In genomic region chr17:4492762-4493561, GRCh38 we compare ENCODE assay signal across 1 cellular context.
TF ChIP-seq lines count a peak whose summit lies in the region.

No MANE protein-coding gene starts in this region.

TF ChIP-seq in K562, 482 proteins besides CTCF, POLR2A, EP300 and RAD21 (continued from another document):
- TF ChIP-seq AFF1 (IDR thresholded peaks at IDR 0.05; ENCODE audit: low read depth in 1 of 2, partially characterized antibody in 2 of 2) (peak in 1 of 2 experiments; percentile 89), TFAP4 (CRISPR knock-in tag; IDR thresholded peaks at IDR 0.05; ENCODE audit: borderline replicate concordance) (peak; percentile 39; the same call in 1 of the 2 replicates), NKRF (IDR thresholded peaks at IDR 0.05; ENCODE audit: borderline replicate concordance) (no peak), RCOR1 (IDR thresholded peaks at IDR 0.05; ENCODE audit: borderline replicate concordance in 1 of 2, low read depth in 2 of 2, low read length in 2 of 2) (0 out of 4 replicates have a peak, but pooled peaks of 1 of the 2 experiments have one; percentile 60), ZNF431 (CRISPR knock-in tag; IDR thresholded peaks at IDR 0.05) (no peak), GABPB1 (CRISPR knock-in tag; IDR thresholded peaks at IDR 0.05) (0 out of 2 replicates have a peak, but pooled peaks have one; percentile 25), EHMT2 (IDR thresholded peaks at IDR 0.05) (peak; percentile 98), UBTF (IDR thresholded peaks at IDR 0.05; ENCODE audit: borderline replicate concordance in 1 of 2, low read depth in 2 of 2, low read length in 2 of 2) (no peak), ILF3 (IDR thresholded peaks at IDR 0.05; ENCODE audit: borderline replicate concordance) (no peak), ZNF124 (CRISPR knock-in tag; IDR thresholded peaks at IDR 0.05) (no peak), PTTG1 (tag; IDR thresholded peaks at IDR 0.05; ENCODE audit: low read depth) (no peak), NR2C2 (CRISPR knock-in tag; IDR thresholded peaks at IDR 0.05) (peak; percentile 89), NR2C2 (tag; IDR thresholded peaks at IDR 0.05) (peak; percentile 84), BCLAF1 (IDR thresholded peaks at IDR 0.05; ENCODE audit: borderline replicate concordance in 1 of 2, control insufficient read depth in 1 of 2, low read depth in 2 of 2, low read length in 1 of 2) (no peak), ZSCAN29 (IDR thresholded peaks at IDR 0.05) (no peak), ZNF511 (CRISPR knock-in tag; IDR thresholded peaks at IDR 0.05) (peak; percentile 63; the same call in 1 of the 2 replicates), THRA (IDR thresholded peaks at IDR 0.05) (no peak), MNT (conservative IDR thresholded peaks at IDR 0.05) (peak; percentile 43 to 60; a peak in 3 of 4 replicates), CXXC5 (CRISPR knock-in tag; IDR thresholded peaks at IDR 0.05) (0 out of 2 replicates have a peak, but pooled peaks have one; percentile 23), HCFC1 (IDR thresholded peaks at IDR 0.05; ENCODE audit: low read depth, low read length) (no peak)
TF ChIP-seq in K562: peak in this region for 23.
